1 cellular context compared by ENCODE assay signal in the genomic region with DNA sequence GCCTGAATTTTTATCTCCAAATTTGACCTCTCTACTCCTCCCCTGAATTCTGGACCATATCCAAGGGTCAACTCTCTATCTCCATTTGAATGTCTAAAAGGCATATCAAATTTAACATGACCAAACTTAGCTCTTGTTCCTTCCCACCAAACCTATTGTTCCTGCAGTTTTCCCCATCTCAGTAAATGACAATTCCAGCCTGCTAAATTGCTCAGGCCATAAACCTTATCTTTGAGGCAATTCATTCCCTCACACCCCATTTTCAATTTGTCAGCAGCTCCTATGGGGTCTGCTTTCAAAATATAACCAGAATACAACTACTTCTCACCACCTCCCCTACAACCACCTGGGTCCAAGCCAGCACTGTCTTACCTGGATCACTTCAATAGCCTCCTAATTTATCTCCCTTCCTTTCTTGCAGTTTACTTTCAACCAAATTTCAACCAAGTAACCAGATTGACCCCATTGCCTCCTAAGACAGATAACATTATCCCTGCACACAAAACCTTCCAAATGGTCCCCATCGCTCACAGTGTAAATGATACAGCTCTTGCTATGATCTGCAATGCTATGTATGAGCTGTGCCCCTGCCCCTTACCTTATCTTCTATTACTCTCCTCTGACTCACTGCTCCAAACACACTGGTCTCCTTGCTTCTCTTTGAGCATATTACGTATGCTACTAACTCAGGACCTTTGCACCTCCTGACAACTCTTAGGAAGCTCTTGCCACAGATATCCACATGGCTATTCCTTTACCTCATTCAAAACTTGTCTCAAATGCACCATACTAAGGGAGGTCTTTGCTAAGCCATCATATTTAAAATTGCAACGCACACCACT.
TF ChIP-seq lines count a peak whose summit lies in the region.

No MANE protein-coding gene starts in this region.

TF ChIP-seq in HEK293, 187 proteins besides CTCF, POLR2A, EP300 and RAD21 (continued from another document and continues in another):
- TF ChIP-seq, protein P1, sequence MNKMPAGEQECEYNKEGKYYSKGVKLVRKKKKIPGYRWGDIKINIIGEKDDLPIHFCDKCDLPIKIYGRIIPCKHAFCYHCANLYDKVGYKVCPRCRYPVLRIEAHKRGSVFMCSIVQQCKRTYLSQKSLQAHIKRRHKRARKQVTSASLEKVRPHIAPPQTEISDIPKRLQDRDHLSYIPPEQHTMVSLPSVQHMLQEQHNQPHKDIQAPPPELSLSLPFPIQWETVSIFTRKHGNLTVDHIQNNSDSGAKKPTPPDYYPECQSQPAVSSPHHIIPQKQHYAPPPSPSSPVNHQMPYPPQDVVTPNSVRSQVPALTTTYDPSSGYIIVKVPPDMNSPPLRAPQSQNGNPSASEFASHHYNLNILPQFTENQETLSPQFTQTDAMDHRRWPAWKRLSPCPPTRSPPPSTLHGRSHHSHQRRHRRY (tag by site-specific recombination; IDR thresholded peaks at IDR 0.05): no peak
- TF ChIP-seq ZNF707 (tag by site-specific recombination; IDR thresholded peaks at IDR 0.05): no peak
- no peak for TF ChIP-seq ZFP3 (tag by site-specific recombination; IDR thresholded peaks at IDR 0.05; ENCODE audit: low read depth)
- TF ChIP-seq, protein P2, sequence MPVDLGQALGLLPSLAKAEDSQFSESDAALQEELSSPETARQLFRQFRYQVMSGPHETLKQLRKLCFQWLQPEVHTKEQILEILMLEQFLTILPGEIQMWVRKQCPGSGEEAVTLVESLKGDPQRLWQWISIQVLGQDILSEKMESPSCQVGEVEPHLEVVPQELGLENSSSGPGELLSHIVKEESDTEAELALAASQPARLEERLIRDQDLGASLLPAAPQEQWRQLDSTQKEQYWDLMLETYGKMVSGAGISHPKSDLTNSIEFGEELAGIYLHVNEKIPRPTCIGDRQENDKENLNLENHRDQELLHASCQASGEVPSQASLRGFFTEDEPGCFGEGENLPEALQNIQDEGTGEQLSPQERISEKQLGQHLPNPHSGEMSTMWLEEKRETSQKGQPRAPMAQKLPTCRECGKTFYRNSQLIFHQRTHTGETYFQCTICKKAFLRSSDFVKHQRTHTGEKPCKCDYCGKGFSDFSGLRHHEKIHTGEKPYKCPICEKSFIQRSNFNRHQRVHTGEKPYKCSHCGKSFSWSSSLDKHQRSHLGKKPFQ (tag by site-specific recombination; IDR thresholded peaks at IDR 0.05): peak; percentile 92
- no peak for TF ChIP-seq ZNF214 (tag by site-specific recombination; IDR thresholded peaks at IDR 0.05; ENCODE audit: borderline replicate concordance)
- TF ChIP-seq ZNF658 (tag by site-specific recombination; IDR thresholded peaks at IDR 0.05): no peak
- TF ChIP-seq, protein P3, sequence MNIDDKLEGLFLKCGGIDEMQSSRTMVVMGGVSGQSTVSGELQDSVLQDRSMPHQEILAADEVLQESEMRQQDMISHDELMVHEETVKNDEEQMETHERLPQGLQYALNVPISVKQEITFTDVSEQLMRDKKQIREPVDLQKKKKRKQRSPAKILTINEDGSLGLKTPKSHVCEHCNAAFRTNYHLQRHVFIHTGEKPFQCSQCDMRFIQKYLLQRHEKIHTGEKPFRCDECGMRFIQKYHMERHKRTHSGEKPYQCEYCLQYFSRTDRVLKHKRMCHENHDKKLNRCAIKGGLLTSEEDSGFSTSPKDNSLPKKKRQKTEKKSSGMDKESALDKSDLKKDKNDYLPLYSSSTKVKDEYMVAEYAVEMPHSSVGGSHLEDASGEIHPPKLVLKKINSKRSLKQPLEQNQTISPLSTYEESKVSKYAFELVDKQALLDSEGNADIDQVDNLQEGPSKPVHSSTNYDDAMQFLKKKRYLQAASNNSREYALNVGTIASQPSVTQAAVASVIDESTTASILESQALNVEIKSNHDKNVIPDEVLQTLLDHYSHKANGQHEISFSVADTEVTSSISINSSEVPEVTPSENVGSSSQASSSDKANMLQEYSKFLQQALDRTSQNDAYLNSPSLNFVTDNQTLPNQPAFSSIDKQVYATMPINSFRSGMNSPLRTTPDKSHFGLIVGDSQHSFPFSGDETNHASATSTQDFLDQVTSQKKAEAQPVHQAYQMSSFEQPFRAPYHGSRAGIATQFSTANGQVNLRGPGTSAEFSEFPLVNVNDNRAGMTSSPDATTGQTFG (tag by site-specific recombination; IDR thresholded peaks at IDR 0.05; ENCODE audit: borderline replicate concordance): no peak
- TF ChIP-seq ZNF175 (tag by site-specific recombination; IDR thresholded peaks at IDR 0.05): no peak
- TF ChIP-seq, protein P4, sequence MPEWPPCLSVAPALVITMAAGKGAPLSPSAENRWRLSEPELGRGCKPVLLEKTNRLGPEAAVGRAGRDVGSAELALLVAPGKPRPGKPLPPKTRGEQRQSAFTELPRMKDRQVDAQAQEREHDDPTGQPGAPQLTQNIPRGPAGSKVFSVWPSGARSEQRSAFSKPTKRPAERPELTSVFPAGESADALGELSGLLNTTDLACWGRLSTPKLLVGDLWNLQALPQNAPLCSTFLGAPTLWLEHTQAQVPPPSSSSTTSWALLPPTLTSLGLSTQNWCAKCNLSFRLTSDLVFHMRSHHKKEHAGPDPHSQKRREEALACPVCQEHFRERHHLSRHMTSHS (tag by site-specific recombination; IDR thresholded peaks at IDR 0.05): no peak
- TF ChIP-seq, protein P5, sequence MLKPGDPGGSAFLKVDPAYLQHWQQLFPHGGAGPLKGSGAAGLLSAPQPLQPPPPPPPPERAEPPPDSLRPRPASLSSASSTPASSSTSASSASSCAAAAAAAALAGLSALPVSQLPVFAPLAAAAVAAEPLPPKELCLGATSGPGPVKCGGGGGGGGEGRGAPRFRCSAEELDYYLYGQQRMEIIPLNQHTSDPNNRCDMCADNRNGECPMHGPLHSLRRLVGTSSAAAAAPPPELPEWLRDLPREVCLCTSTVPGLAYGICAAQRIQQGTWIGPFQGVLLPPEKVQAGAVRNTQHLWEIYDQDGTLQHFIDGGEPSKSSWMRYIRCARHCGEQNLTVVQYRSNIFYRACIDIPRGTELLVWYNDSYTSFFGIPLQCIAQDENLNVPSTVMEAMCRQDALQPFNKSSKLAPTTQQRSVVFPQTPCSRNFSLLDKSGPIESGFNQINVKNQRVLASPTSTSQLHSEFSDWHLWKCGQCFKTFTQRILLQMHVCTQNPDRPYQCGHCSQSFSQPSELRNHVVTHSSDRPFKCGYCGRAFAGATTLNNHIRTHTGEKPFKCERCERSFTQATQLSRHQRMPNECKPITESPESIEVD (tag by site-specific recombination; IDR thresholded peaks at IDR 0.05): peak; percentile 91
- no peak for TF ChIP-seq ZNF560 (tag by site-specific recombination; IDR thresholded peaks at IDR 0.05; ENCODE audit: borderline replicate concordance)
- TF ChIP-seq GFI1B (tag by site-specific recombination; IDR thresholded peaks at IDR 0.05): no peak
- no peak for TF ChIP-seq SP3 (tag by site-specific recombination; IDR thresholded peaks at IDR 0.05)
- no peak for TF ChIP-seq SALL2 (tag by site-specific recombination; IDR thresholded peaks at IDR 0.05; ENCODE audit: borderline replicate concordance)
- no peak for TF ChIP-seq IKZF3 (tag by site-specific recombination; IDR thresholded peaks at IDR 0.05)
- no peak for TF ChIP-seq ZNF274 (IDR thresholded peaks at IDR 0.05; ENCODE audit: low read length)
- no peak for TF ChIP-seq ZNF274 (tag by site-specific recombination; IDR thresholded peaks at IDR 0.05; ENCODE audit: borderline replicate concordance)
- TF ChIP-seq ZBTB8A (tag by site-specific recombination; IDR thresholded peaks at IDR 0.05): 0 out of 2 replicates have a peak, but pooled peaks have one; percentile 23
- TF ChIP-seq ZNF521 (tag by site-specific recombination; IDR thresholded peaks at IDR 0.05): no peak
- TF ChIP-seq ZNF792 (tag by site-specific recombination; IDR thresholded peaks at IDR 0.05): no peak
- TF ChIP-seq ZNF121 (tag by site-specific recombination; IDR thresholded peaks at IDR 0.05): no peak
- TF ChIP-seq, protein P6, sequence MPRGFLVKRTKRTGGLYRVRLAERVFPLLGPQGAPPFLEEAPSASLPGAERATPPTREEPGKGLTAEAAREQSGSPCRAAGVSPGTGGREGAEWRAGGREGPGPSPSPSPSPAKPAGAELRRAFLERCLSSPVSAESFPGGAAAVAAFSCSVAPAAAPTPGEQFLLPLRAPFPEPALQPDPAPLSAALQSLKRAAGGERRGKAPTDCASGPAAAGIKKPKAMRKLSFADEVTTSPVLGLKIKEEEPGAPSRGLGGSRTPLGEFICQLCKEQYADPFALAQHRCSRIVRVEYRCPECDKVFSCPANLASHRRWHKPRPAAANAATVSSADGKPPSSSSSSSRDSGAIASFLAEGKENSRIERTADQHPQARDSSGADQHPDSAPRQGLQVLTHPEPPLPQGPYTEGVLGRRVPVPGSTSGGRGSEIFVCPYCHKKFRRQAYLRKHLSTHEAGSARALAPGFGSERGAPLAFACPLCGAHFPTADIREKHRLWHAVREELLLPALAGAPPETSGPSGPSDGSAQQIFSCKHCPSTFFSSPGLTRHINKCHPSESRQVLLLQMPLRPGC (tag by site-specific recombination; IDR thresholded peaks at IDR 0.05): 0 out of 2 replicates have a peak, but pooled peaks have one; percentile 54
- TF ChIP-seq ZNF133 (tag by site-specific recombination; IDR thresholded peaks at IDR 0.05): no peak
- TF ChIP-seq ZBTB21 (tag by site-specific recombination; IDR thresholded peaks at IDR 0.05): no peak
- no peak for TF ChIP-seq ZNF585B (tag by site-specific recombination; IDR thresholded peaks at IDR 0.05)
- TF ChIP-seq WT1 (tag by site-specific recombination; IDR thresholded peaks at IDR 0.05): peak; percentile 53; the same call in 1 of the 2 replicates
- no peak for TF ChIP-seq ZNF548 (tag by site-specific recombination; IDR thresholded peaks at IDR 0.05)
- no peak for TF ChIP-seq SP2 (tag by site-specific recombination; IDR thresholded peaks at IDR 0.05)
- no peak for TF ChIP-seq ZNF433 (tag by site-specific recombination; IDR thresholded peaks at IDR 0.05; ENCODE audit: low read depth)
- no peak for TF ChIP-seq ZFP41 (tag by site-specific recombination; IDR thresholded peaks at IDR 0.05; ENCODE audit: borderline replicate concordance)
- peak; percentile 46; the same call in 1 of the 2 replicates for TF ChIP-seq ZNF596 (tag by site-specific recombination; IDR thresholded peaks at IDR 0.05)
- TF ChIP-seq, protein P7, sequence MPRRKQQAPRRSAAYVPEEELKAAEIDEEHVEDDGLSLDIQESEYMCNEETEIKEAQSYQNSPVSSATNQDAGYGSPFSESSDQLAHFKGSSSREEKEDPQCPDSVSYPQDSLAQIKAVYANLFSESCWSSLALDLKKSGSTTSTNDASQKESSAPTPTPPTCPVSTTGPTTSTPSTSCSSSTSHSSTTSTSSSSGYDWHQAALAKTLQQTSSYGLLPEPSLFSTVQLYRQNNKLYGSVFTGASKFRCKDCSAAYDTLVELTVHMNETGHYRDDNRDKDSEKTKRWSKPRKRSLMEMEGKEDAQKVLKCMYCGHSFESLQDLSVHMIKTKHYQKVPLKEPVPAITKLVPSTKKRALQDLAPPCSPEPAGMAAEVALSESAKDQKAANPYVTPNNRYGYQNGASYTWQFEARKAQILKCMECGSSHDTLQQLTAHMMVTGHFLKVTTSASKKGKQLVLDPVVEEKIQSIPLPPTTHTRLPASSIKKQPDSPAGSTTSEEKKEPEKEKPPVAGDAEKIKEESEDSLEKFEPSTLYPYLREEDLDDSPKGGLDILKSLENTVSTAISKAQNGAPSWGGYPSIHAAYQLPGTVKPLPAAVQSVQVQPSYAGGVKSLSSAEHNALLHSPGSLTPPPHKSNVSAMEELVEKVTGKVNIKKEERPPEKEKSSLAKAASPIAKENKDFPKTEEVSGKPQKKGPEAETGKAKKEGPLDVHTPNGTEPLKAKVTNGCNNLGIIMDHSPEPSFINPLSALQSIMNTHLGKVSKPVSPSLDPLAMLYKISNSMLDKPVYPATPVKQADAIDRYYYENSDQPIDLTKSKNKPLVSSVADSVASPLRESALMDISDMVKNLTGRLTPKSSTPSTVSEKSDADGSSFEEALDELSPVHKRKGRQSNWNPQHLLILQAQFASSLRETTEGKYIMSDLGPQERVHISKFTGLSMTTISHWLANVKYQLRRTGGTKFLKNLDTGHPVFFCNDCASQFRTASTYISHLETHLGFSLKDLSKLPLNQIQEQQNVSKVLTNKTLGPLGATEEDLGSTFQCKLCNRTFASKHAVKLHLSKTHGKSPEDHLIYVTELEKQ (tag by site-specific recombination; IDR thresholded peaks at IDR 0.05; ENCODE audit: borderline replicate concordance): no peak
- no peak for TF ChIP-seq ZNF366 (tag by site-specific recombination; conservative IDR thresholded peaks at IDR 0.05)
- TF ChIP-seq ZNF138 (tag by site-specific recombination; IDR thresholded peaks at IDR 0.05; ENCODE audit: borderline replicate concordance): no peak
- no peak for TF ChIP-seq ZNF837 (tag by site-specific recombination; IDR thresholded peaks at IDR 0.05)
- no peak for TF ChIP-seq ZNF19 (tag by site-specific recombination; IDR thresholded peaks at IDR 0.05; ENCODE audit: low read depth)
- TF ChIP-seq, protein P8, sequence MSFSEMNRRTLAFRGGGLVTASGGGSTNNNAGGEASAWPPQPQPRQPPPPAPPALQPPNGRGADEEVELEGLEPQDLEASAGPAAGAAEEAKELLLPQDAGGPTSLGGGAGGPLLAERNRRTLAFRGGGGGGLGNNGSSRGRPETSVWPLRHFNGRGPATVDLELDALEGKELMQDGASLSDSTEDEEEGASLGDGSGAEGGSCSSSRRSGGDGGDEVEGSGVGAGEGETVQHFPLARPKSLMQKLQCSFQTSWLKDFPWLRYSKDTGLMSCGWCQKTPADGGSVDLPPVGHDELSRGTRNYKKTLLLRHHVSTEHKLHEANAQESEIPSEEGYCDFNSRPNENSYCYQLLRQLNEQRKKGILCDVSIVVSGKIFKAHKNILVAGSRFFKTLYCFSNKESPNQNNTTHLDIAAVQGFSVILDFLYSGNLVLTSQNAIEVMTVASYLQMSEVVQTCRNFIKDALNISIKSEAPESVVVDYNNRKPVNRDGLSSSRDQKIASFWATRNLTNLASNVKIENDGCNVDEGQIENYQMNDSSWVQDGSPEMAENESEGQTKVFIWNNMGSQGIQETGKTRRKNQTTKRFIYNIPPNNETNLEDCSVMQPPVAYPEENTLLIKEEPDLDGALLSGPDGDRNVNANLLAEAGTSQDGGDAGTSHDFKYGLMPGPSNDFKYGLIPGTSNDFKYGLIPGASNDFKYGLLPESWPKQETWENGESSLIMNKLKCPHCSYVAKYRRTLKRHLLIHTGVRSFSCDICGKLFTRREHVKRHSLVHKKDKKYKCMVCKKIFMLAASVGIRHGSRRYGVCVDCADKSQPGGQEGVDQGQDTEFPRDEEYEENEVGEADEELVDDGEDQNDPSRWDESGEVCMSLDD (tag by site-specific recombination; IDR thresholded peaks at IDR 0.05): no peak
- TF ChIP-seq, protein P9, sequence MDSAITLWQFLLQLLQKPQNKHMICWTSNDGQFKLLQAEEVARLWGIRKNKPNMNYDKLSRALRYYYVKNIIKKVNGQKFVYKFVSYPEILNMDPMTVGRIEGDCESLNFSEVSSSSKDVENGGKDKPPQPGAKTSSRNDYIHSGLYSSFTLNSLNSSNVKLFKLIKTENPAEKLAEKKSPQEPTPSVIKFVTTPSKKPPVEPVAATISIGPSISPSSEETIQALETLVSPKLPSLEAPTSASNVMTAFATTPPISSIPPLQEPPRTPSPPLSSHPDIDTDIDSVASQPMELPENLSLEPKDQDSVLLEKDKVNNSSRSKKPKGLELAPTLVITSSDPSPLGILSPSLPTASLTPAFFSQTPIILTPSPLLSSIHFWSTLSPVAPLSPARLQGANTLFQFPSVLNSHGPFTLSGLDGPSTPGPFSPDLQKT (IDR thresholded peaks at IDR 0.05; ENCODE audit: borderline replicate concordance, low read depth, low read length): no peak
- no peak for TF ChIP-seq REPIN1 (tag by site-specific recombination; IDR thresholded peaks at IDR 0.05; ENCODE audit: low read depth)
- TF ChIP-seq ZNF391 (tag by site-specific recombination; IDR thresholded peaks at IDR 0.05; ENCODE audit: borderline replicate concordance, low read depth): no peak
- TF ChIP-seq BCL11B (tag by site-specific recombination; IDR thresholded peaks at IDR 0.05; ENCODE audit: low read depth): no peak
- peak; percentile 39; the same call in 1 of the 2 replicates for TF ChIP-seq KLF8 (tag by site-specific recombination; IDR thresholded peaks at IDR 0.05)
- TF ChIP-seq ZEB2 (tag by site-specific recombination; IDR thresholded peaks at IDR 0.05): 0 out of 2 replicates have a peak, but pooled peaks have one; percentile 41
